Comparison of ENCODE assay signal across 11 cellular contexts in genomic region chr19:6589711-6590457, GRCh38. TPM values are rescaled to one million over a fixed set of nuclear protein-coding genes. Genes with fewer than 3 reads are reported as not detected.
DNase-seq lines count a peak whose midpoint lies in the region; ATAC-seq, FAIRE-seq and TF ChIP-seq lines count a peak whose summit lies in the region.
"Had no signal": no experiment of that assay in that cellular context is flagged by ENCODE, and none has a peak within 500 bp of the region (broad histone marks: within the 10 kb centered on the region; RNA-seq: fewer than 3 reads in every experiment).

No MANE protein-coding gene starts in this region.

- ATAC-seq in GM19035 (IDR thresholded peaks at IDR 0.05; ENCODE audit: unreplicated experiment) (no peak), GM19351 (IDR thresholded peaks at IDR 0.05; ENCODE audit: unreplicated experiment) (no peak)

- no peaks in the 10 kb centered on the region for H3K79me2 ChIP-seq in neural progenitor cell (ENCODE audit: low read depth)

- no peaks in the 10 kb centered on the region for H3K9me3 Mint-ChIP-seq in neural progenitor cell

- peak overlapping the region; percentile 78 for H3K9ac ChIP-seq in NT2/D1 (ENCODE audit: insufficient read length, low read depth)
- H3K9ac ChIP-seq in neural progenitor cell, result no peak overlapping the region

- H2AFZ ChIP-seq in neural progenitor cell (replicated peaks), result peak overlapping the region; percentile 83

- intact Hi-C loops in breast epithelium (cut with DNase I; ENCODE audit: low total_unique reads), result no loop called here

- no peak for DNase-seq in GM19239 (ENCODE audit: insufficient read length, low spot score)
- DNase-seq in NT2/D1 (ENCODE audit: low read depth, low spot score), result no peak
- no peak for DNase-seq in breast epithelium (ENCODE audit: low spot score in 2 of 2)
- DNase-seq in neural progenitor cell (ENCODE audit: low spot score), result no peak
- no peak for DNase-seq in GM12891 (ENCODE audit: insufficient read length, low spot score)
- DNase-seq in NCI-H82 treated with DMSO at 0.1 percent for 48 hours (lab: John Stamatoyannopoulos, UW; ENCODE audit: unreplicated experiment), result no peak
- DNase-seq: GOT3 had no signal

- FAIRE-seq in GM19239 (lab: Jason Lieb, UNC), result peak; percentile 71
- no peak for FAIRE-seq in GM12891 (lab: Jason Lieb, UNC)

- H3K4me3 ChIP-seq in NT2/D1 (ENCODE audit: insufficient read length, low read depth) (peak overlapping the region; percentile 53), breast epithelium (peak overlapping the region; percentile 27 to 50 (median 42)), neural progenitor cell (peak overlapping the region; percentile 57)

- TF ChIP-seq POLR2A in breast epithelium (IDR thresholded peaks at IDR 0.05) (no peak), GM12891 (IDR thresholded peaks at IDR 0.05; ENCODE audit: low read depth, low read length) (no peak)

- peak overlapping the region; percentile 94 for H3K4me2 ChIP-seq in neural progenitor cell

- H3K27me3 Mint-ChIP-seq in neural progenitor cell (ENCODE audit: insufficient read depth, low read depth), result peaks cover 62% of the 10 kb centered on the region

- H3K4me1 ChIP-seq in NT2/D1 (ENCODE audit: insufficient read depth, insufficient read length) (peaks cover 7% of the 10 kb centered on the region), breast epithelium (no peaks in the 10 kb centered on the region), neural progenitor cell (peaks cover 15% of the 10 kb centered on the region)

- H3K36me3 Mint-ChIP-seq in neural progenitor cell, result no peaks in the 10 kb centered on the region

- peaks cover 22% of the 10 kb centered on the region for H4K20me1 ChIP-seq in neural progenitor cell (ENCODE audit: low read depth)

- H3K27ac ChIP-seq in breast epithelium, result no peak overlapping the region
- no peak overlapping the region for H3K27ac ChIP-seq in neural progenitor cell

- no peaks in the 10 kb centered on the region for H3K36me3 ChIP-seq in NT2/D1 (ENCODE audit: insufficient read depth, insufficient read length, low read length)
- no peaks in the 10 kb centered on the region for H3K36me3 ChIP-seq in breast epithelium
- no peaks in the 10 kb centered on the region for H3K36me3 ChIP-seq in neural progenitor cell

- H3K9me3 ChIP-seq in NT2/D1 (ENCODE audit: insufficient read depth, low read length) (no peaks in the 10 kb centered on the region), breast epithelium (no peaks in the 10 kb centered on the region), neural progenitor cell (ENCODE audit: low read depth) (no peaks in the 10 kb centered on the region)

- H3K4me1 Mint-ChIP-seq in neural progenitor cell, result peaks cover 11% of the 10 kb centered on the region

- peaks cover 14% of the 10 kb centered on the region for H3F3A ChIP-seq in neural progenitor cell (ENCODE audit: low read depth)

- TF ChIP-seq CTCF in breast epithelium (IDR thresholded peaks at IDR 0.05) (no peak), neural progenitor cell (IDR thresholded peaks at IDR 0.05) (no peak)

- peak overlapping the region; percentile 49 for H3K4me3 Mint-ChIP-seq in neural progenitor cell

- H3K27me3 ChIP-seq in NT2/D1 (ENCODE audit: insufficient read depth, insufficient read length) (peaks cover 63% of the 10 kb centered on the region), breast epithelium (peaks cover 4 to 75% of the 10 kb centered on the region in 2 donors), neural progenitor cell (peaks cover 98% of the 10 kb centered on the region)

- no peak overlapping the region for H3K27ac Mint-ChIP-seq in neural progenitor cell

TF ChIP-seq in GM12891, 5 proteins besides CTCF, POLR2A, EP300 and RAD21:
- TF ChIP-seq PAX5 (IDR thresholded peaks at IDR 0.05; ENCODE audit: insufficient read depth, low read length, severe bottlenecking) (no peak), POU2F2 (IDR thresholded peaks at IDR 0.05; ENCODE audit: low read depth, low read length) (no peak), TAF1 (IDR thresholded peaks at IDR 0.05; ENCODE audit: low read depth, low read length) (no peak), SPI1 (IDR thresholded peaks at IDR 0.05; ENCODE audit: low read depth, low read length) (no peak), POLR2AphosphoS5 (IDR thresholded peaks at IDR 0.05; ENCODE audit: low read depth, low read length) (no peak)

RNA-seq across cellular contexts. Expression of gene CD70, which starts 1.1 kb away (rescaled TPM):
- total RNA-seq in breast epithelium (not detected), neural progenitor cell (ENCODE audit: low replicate concordance) (1.2 TPM in 1 of 2 replicates, not detected in the other)
- polyA plus RNA-seq in GM12891 (2012; ENCODE audit: low read depth, missing spikeins), result 243 TPM
- total RNA-seq: dermis microvascular lymphatic vessel endothelial cell, subcutaneous adipose tissue had no signal

RNA-seq across cellular contexts. Expression of gene TNFSF9, which starts 59.1 kb away (rescaled TPM):
- 1 to 10 TPM in 1 of 3 donors, under 1 TPM in 2; 0.33 to 1.6 (median 0.44) TPM for total RNA-seq in breast epithelium
- total RNA-seq in neural progenitor cell (ENCODE audit: low replicate concordance), result 0.28 and 1.7 TPM in 2 replicates
- 64.1 TPM for polyA plus RNA-seq in GM12891 (2012; ENCODE audit: low read depth, missing spikeins)
